3 cellular contexts compared by ENCODE assay signal in genomic region chr6:151388997-151389639, GRCh38.
TF ChIP-seq lines count a peak whose summit lies in the region.

No MANE protein-coding gene starts in this region.

TF ChIP-seq in A549, 52 proteins besides CTCF, POLR2A, EP300 and RAD21 (continued from another document):
- TF ChIP-seq NPAS2 (CRISPR knock-in tag; IDR thresholded peaks at IDR 0.05; ENCODE audit: borderline replicate concordance) (no peak), KDM5A (IDR thresholded peaks at IDR 0.05) (no peak), E2F6 (IDR thresholded peaks at IDR 0.05; ENCODE audit: borderline replicate concordance, low read depth) (no peak), RCOR1 (IDR thresholded peaks at IDR 0.05; ENCODE audit: low read depth, low read length) (no peak), SREBF2 (IDR thresholded peaks at IDR 0.05) (no peak)
- TF ChIP-seq, protein P1, sequence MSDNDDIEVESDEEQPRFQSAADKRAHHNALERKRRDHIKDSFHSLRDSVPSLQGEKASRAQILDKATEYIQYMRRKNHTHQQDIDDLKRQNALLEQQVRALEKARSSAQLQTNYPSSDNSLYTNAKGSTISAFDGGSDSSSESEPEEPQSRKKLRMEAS (IDR thresholded peaks at IDR 0.05) = no peak

TF ChIP-seq in HEK293, 187 proteins besides CTCF, POLR2A, EP300 and RAD21 (continued from another document):
- TF ChIP-seq PRDM10 (tag by site-specific recombination; IDR thresholded peaks at IDR 0.05) = peak; percentile 60; the same call in 1 of the 2 replicates
- no peak for TF ChIP-seq MZF1 (tag by site-specific recombination; IDR thresholded peaks at IDR 0.05; ENCODE audit: borderline replicate concordance)
- 0 out of 2 replicates have a peak, but pooled peaks have one; percentile 15 for TF ChIP-seq ZFHX2 (tag by site-specific recombination; conservative IDR thresholded peaks at IDR 0.05)
- TF ChIP-seq ZNF155 (tag by site-specific recombination; IDR thresholded peaks at IDR 0.05) = no peak
- TF ChIP-seq TRIM28 (IDR thresholded peaks at IDR 0.05; ENCODE audit: borderline replicate concordance, low read length) = no peak
- TF ChIP-seq, protein P2, sequence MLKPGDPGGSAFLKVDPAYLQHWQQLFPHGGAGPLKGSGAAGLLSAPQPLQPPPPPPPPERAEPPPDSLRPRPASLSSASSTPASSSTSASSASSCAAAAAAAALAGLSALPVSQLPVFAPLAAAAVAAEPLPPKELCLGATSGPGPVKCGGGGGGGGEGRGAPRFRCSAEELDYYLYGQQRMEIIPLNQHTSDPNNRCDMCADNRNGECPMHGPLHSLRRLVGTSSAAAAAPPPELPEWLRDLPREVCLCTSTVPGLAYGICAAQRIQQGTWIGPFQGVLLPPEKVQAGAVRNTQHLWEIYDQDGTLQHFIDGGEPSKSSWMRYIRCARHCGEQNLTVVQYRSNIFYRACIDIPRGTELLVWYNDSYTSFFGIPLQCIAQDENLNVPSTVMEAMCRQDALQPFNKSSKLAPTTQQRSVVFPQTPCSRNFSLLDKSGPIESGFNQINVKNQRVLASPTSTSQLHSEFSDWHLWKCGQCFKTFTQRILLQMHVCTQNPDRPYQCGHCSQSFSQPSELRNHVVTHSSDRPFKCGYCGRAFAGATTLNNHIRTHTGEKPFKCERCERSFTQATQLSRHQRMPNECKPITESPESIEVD (tag by site-specific recombination; IDR thresholded peaks at IDR 0.05) = 0 out of 2 replicates have a peak, but pooled peaks have one; percentile 17
TF ChIP-seq in HEK293: peak in this region for 3.

TF ChIP-seq in liver, 16 proteins besides CTCF, POLR2A, EP300 and RAD21 (continued from another document):
- TF ChIP-seq REST (IDR thresholded peaks at IDR 0.05) (no peak), JUND (IDR thresholded peaks at IDR 0.05) (no peak), EGR1 (IDR thresholded peaks at IDR 0.05; ENCODE audit: low read depth in 2 of 2) (no peak), FOXA2 (IDR thresholded peaks at IDR 0.05) (no peak), SP1 (IDR thresholded peaks at IDR 0.05) (no peak), GABPA (IDR thresholded peaks at IDR 0.05 in 1 of 2, conservative IDR thresholded peaks at IDR 0.05 in 1 of 2) (no peak)
TF ChIP-seq in liver: peak in this region for 0.
